In genomic region chr6:113774122-113774835, GRCh38 we compare ENCODE assay signal across 13 cellular contexts.
DNase-seq lines count a peak whose midpoint lies in the region; ATAC-seq, FAIRE-seq and TF ChIP-seq lines count a peak whose summit lies in the region.
"Had no signal": no experiment of that assay in that cellular context is flagged by ENCODE, and none has a peak within 500 bp of the region (broad histone marks: within the 10 kb centered on the region; RNA-seq: fewer than 3 reads in every experiment).

No MANE protein-coding gene starts in this region.

- in situ Hi-C loops in HepG2 (cut with HindIII; ENCODE audit: extremely low pct_ligation_motif_present, low pct_unique_long_range_greater_than_20kb) = no loop called here

- H3K27me3 Mint-ChIP-seq in GM23338 (ENCODE audit: insufficient read depth, low read depth, poor library complexity) = peaks cover 40% of the 10 kb centered on the region
- no peaks in the 10 kb centered on the region for H3K27me3 Mint-ChIP-seq in stimulated activated memory B cell treated with anti-CD40 and anti-IgM and Interleukin-4, amounts not matched to agents 10 μg/mL and 1 μg/mL and 100 μg/mL, for 72 hours
- H3K27me3 Mint-ChIP-seq: activated CD4-positive, alpha-beta T cell treated with anti-CD3 and anti-CD28 coated beads, Interleukin-2, amount 10 ng/mL, durations not matched to agents 7 days and 5 days had no signal

- TF ChIP-seq CTCF in GM23338 (conservative IDR thresholded peaks at IDR 0.05; ENCODE audit: low read depth in 2 of 2) = no peak
- TF ChIP-seq CTCF in fibroblast of mammary gland (conservative IDR thresholded peaks at IDR 0.05; ENCODE audit: control insufficient read depth, insufficient read depth, low read depth, low read length) = no peak
- TF ChIP-seq CTCF in HepG2 (CRISPR knock-in tag; IDR thresholded peaks at IDR 0.05) = no peak

- H3F3A ChIP-seq in GM23338 (replicated peaks; ENCODE audit: low read depth) = no peaks in the 10 kb centered on the region

- CTCF ChIA-PET in HepG2 (lab: Yijun Ruan, JAX; ENCODE audit: low intra/inter-chr PET ratio, low total read pairs) = no interaction called here

- TF ChIP-seq RAD21 in HepG2 (CRISPR knock-in tag; IDR thresholded peaks at IDR 0.05) = no peak

- H3K9me3 ChIP-seq in neuronal stem cell (replicated peaks in 1 of 2; ENCODE audit: control insufficient read depth in 2 of 2, insufficient read depth in 1 of 2, low read depth in 1 of 2, low read length in 2 of 2) (no peaks in the 10 kb centered on the region), HepG2 (ENCODE audit: low read length) (no peaks in the 10 kb centered on the region)
- H3K9me3 ChIP-seq: right lobe of liver, uterus had no signal

- intact Hi-C loops in HepG2 (cut with micrococcal nuclease; ENCODE audit: unreplicated experiment) = no loop called here

- H2AFZ ChIP-seq in GM23338 (no peak overlapping the region), neuronal stem cell (ENCODE audit: low read length) (no peak overlapping the region), HepG2 (ENCODE audit: low read length) (no peak overlapping the region)

- H3K4ac ChIP-seq in neuronal stem cell (ENCODE audit: low read length) = no peak overlapping the region

- H3K9ac ChIP-seq in neuronal stem cell (ENCODE audit: low read depth, low read length, poor library complexity) = no peak overlapping the region
- no peak overlapping the region for H3K9ac ChIP-seq in HepG2 (ENCODE audit: insufficient read depth, low read depth, low read length)

- no TSS peak for BruUV-seq in HepG2 (replicated peaks; lab: Mats Ljungman, UMichigan)

- no peak overlapping the region for H4K8ac ChIP-seq in neuronal stem cell (ENCODE audit: low read depth, low read length)

- H3K14ac ChIP-seq in neuronal stem cell (ENCODE audit: low read length) = no peak overlapping the region

- H2AK5ac ChIP-seq in neuronal stem cell (ENCODE audit: low read depth, low read length) = no peak overlapping the region

- H3K4me2 ChIP-seq in GM23338 (no peak overlapping the region), neuronal stem cell (ENCODE audit: insufficient read depth, low read length, poor library complexity, severe bottlenecking) (no peak overlapping the region), HepG2 (ENCODE audit: low read depth, low read length) (no peak overlapping the region)

- no peak overlapping the region for H3K23ac ChIP-seq in neuronal stem cell (ENCODE audit: low read depth, low read length, poor library complexity)

- no peak overlapping the region for H3K18ac ChIP-seq in neuronal stem cell (ENCODE audit: low read length)

- POLR2A ChIA-PET in HepG2 (lab: Yijun Ruan, JAX) = no interaction called here

- DNase-seq in GM23338 (ENCODE audit: low spot score) = peak; percentile 13
- peak; percentile 18 for DNase-seq in RPMI7951 (ENCODE audit: low read depth)
- DNase-seq in fibroblast of mammary gland (ENCODE audit: low read depth) = peak; percentile 62
- DNase-seq in neuronal stem cell (ENCODE audit: low spot score) = no peak
- DNase-seq in HepG2 (ENCODE audit: low spot score) = no peak
- DNase-seq: activated CD4-positive, alpha-beta T cell treated with anti-CD3 and anti-CD28 coated beads, Interleukin-2, amount 10 ng/mL, durations not matched to agents 7 days and 5 days; activated gamma-delta T cell treated with Interleukin-2 at 50 U/mL for 16 hours; midbrain; NCI-H345; right lobe of liver; uterus had no signal

- no peaks in the 10 kb centered on the region for H3K9me2 ChIP-seq in GM23338 (ENCODE audit: insufficient read depth)

- no peak overlapping the region for H3K27ac Mint-ChIP-seq in GM23338
- no peak overlapping the region for H3K27ac Mint-ChIP-seq in stimulated activated memory B cell treated with anti-CD40 and anti-IgM and Interleukin-4, amounts not matched to agents 10 μg/mL and 1 μg/mL and 100 μg/mL, for 72 hours
- H3K27ac Mint-ChIP-seq: activated CD4-positive, alpha-beta T cell treated with anti-CD3 and anti-CD28 coated beads, Interleukin-2, amount 10 ng/mL, durations not matched to agents 7 days and 5 days had no signal

- TF ChIP-seq EP300 in HepG2 (IDR thresholded peaks at IDR 0.05; ENCODE audit: low read depth in 2 of 2, low read length in 2 of 2) (no peak), HepG2 (CRISPR knock-in tag; IDR thresholded peaks at IDR 0.05; ENCODE audit: borderline replicate concordance) (no peak)

- H3K79me2 ChIP-seq in GM23338 (replicated peaks; ENCODE audit: insufficient read depth) (no peaks in the 10 kb centered on the region), HepG2 (ENCODE audit: insufficient read depth, low read length) (no peaks in the 10 kb centered on the region)

- no CpG with 5 or more reads among the region's 2 CpGs for WGBS in neuronal stem cell (ENCODE audit: extremely low coverage in 2 of 2, insufficient read length in 2 of 2, insufficient replicate concordance in 1 of 2), 2 donors
- 93% methylated on average over 2 of the region's 2 CpGs for WGBS in HepG2 (ENCODE audit: low lambda C conversion rate)

- no peaks in the 10 kb centered on the region for H3K36me3 Mint-ChIP-seq in GM23338 (ENCODE audit: low read depth)
- H3K36me3 Mint-ChIP-seq in stimulated activated memory B cell treated with anti-CD40 and anti-IgM and Interleukin-4, amounts not matched to agents 10 μg/mL and 1 μg/mL and 100 μg/mL, for 72 hours = no peaks in the 10 kb centered on the region

- H3K36me3 ChIP-seq in GM23338 (ENCODE audit: insufficient read depth) (no peaks in the 10 kb centered on the region), neuronal stem cell (replicated peaks in 1 of 2; ENCODE audit: control insufficient read depth in 2 of 2, insufficient read depth in 2 of 2, low read length in 2 of 2) (no peaks in the 10 kb centered on the region), HepG2 (replicated peaks in 1 of 2; ENCODE audit: control insufficient read depth in 1 of 2, insufficient read depth in 2 of 2, low read length in 2 of 2) (no peaks in the 10 kb centered on the region)
- H3K36me3 ChIP-seq: right lobe of liver, uterus had no signal

- peaks cover 58% of the 10 kb centered on the region for H3K27me3 ChIP-seq in GM23338 (ENCODE audit: insufficient read depth)
- no peaks in the 10 kb centered on the region for H3K27me3 ChIP-seq in neuronal stem cell (ENCODE audit: control insufficient read depth in 3 of 3, insufficient read depth in 3 of 3, low read depth in 1 of 3, low read length in 3 of 3)
- H3K27me3 ChIP-seq in HepG2 (ENCODE audit: control insufficient read depth in 1 of 2, insufficient read depth in 2 of 2, low read length in 2 of 2) = no peaks in the 10 kb centered on the region; a peak in 1 of 5 replicates
- H3K27me3 ChIP-seq: right lobe of liver, uterus had no signal

- no peak overlapping the region for H3K27ac ChIP-seq in GM23338 (ENCODE audit: low read depth)
- H3K27ac ChIP-seq in neuronal stem cell (replicated peaks; ENCODE audit: low read length) = no peak overlapping the region
- H3K27ac ChIP-seq in HepG2 (ENCODE audit: extremely low read length, insufficient read depth, low read length) = no peak overlapping the region
- H3K27ac ChIP-seq: right lobe of liver, uterus had no signal

- no peaks in the 10 kb centered on the region for H3K79me1 ChIP-seq in neuronal stem cell (ENCODE audit: low read depth, low read length)

- H4K20me1 ChIP-seq in GM23338 (replicated peaks; ENCODE audit: insufficient read depth) (no peaks in the 10 kb centered on the region), HepG2 (ENCODE audit: insufficient read depth, low read length) (no peaks in the 10 kb centered on the region)

- no peak overlapping the region for H2BK15ac ChIP-seq in neuronal stem cell (ENCODE audit: low read length)

- no peak for TF ChIP-seq POLR2A in HepG2 (IDR thresholded peaks at IDR 0.05; ENCODE audit: insufficient read depth in 1 of 2, low read depth in 2 of 2, low read length in 2 of 2)

- no peak overlapping the region for H2BK120ac ChIP-seq in neuronal stem cell (ENCODE audit: low read depth, low read length)

- H3K4me3 ChIP-seq in GM23338 (no peak overlapping the region), fibroblast of mammary gland (ENCODE audit: control insufficient read depth, low read depth, low read length) (no peak overlapping the region), neuronal stem cell (ENCODE audit: low read length in 2 of 2) (no peak overlapping the region), HepG2 (replicated peaks in 1 of 3; ENCODE audit: insufficient read depth in 1 of 3, low read depth in 2 of 3, low read length in 3 of 3) (no peak overlapping the region)
- H3K4me3 ChIP-seq: right lobe of liver, uterus had no signal

- H3K4me1 ChIP-seq in GM23338 (ENCODE audit: insufficient read depth) (0 out of 2 replicates have a peak, but pooled peaks cover 4% of the 10 kb centered on the region), neuronal stem cell (ENCODE audit: control insufficient read depth in 2 of 2, insufficient read depth in 1 of 2, low read depth in 1 of 2, low read length in 2 of 2) (peaks cover 3 to 6% of the 10 kb centered on the region in 2 donors), HepG2 (ENCODE audit: insufficient read depth, low read length) (no peaks in the 10 kb centered on the region)
- H3K4me1 ChIP-seq: uterus had no signal

- H3K4me1 Mint-ChIP-seq in GM23338 = peaks cover 19% of the 10 kb centered on the region
- peaks cover 7% of the 10 kb centered on the region for H3K4me1 Mint-ChIP-seq in stimulated activated memory B cell treated with anti-CD40 and anti-IgM and Interleukin-4, amounts not matched to agents 10 μg/mL and 1 μg/mL and 100 μg/mL, for 72 hours
- H3K4me1 Mint-ChIP-seq: activated CD4-positive, alpha-beta T cell treated with anti-CD3 and anti-CD28 coated beads, Interleukin-2, amount 10 ng/mL, durations not matched to agents 7 days and 5 days had no signal

- H3K4me3 Mint-ChIP-seq in GM23338 = no peak overlapping the region
- H3K4me3 Mint-ChIP-seq in stimulated activated memory B cell treated with anti-CD40 and anti-IgM and Interleukin-4, amounts not matched to agents 10 μg/mL and 1 μg/mL and 100 μg/mL, for 72 hours = no peak overlapping the region
- H3K4me3 Mint-ChIP-seq: activated CD4-positive, alpha-beta T cell treated with anti-CD3 and anti-CD28 coated beads, Interleukin-2, amount 10 ng/mL, durations not matched to agents 7 days and 5 days had no signal

- FAIRE-seq in HepG2 (lab: Jason Lieb, UNC) = no peak

- H4K91ac ChIP-seq in neuronal stem cell (ENCODE audit: low read depth, low read length, poor library complexity) = no peak overlapping the region

- H2BK5ac ChIP-seq in neuronal stem cell (ENCODE audit: low read length) = no peak overlapping the region

- H3K9me3 Mint-ChIP-seq in GM23338 = no peaks in the 10 kb centered on the region
- H3K9me3 Mint-ChIP-seq in stimulated activated memory B cell treated with anti-CD40 and anti-IgM and Interleukin-4, amounts not matched to agents 10 μg/mL and 1 μg/mL and 100 μg/mL, for 72 hours = no peaks in the 10 kb centered on the region
- H3K9me3 Mint-ChIP-seq: activated CD4-positive, alpha-beta T cell treated with anti-CD3 and anti-CD28 coated beads, Interleukin-2, amount 10 ng/mL, durations not matched to agents 7 days and 5 days had no signal

- ATAC-seq in GM23338 = no peak
- ATAC-seq in stimulated activated memory B cell treated with anti-CD40 and anti-IgM and Interleukin-4, amounts not matched to agents 10 μg/mL and 1 μg/mL and 100 μg/mL, for 72 hours = peak; percentile 67
- ATAC-seq in HG03045 (IDR thresholded peaks at IDR 0.05; ENCODE audit: unreplicated experiment) = no peak
- no peak for ATAC-seq in HepG2

- H2BK12ac ChIP-seq in neuronal stem cell (ENCODE audit: low read length) = no peak overlapping the region

TF ChIP-seq in HepG2, 621 proteins besides CTCF, POLR2A, EP300 and RAD21 (continues in another document):
- TF ChIP-seq ZNF660 (CRISPR knock-in tag; IDR thresholded peaks at IDR 0.05; ENCODE audit: borderline replicate concordance, low read depth) = no peak

Comparison
In these comparisons a context has a peak if more than half of its experiments do, and no peak if none do; other contexts are left out.
1. DNase-seq: peak in GM23338 (single experiment), RPMI7951 (single experiment) and fibroblast of mammary gland (single experiment); none in neuronal stem cell (single experiment) and HepG2 (single experiment).